In the genomic region with DNA sequence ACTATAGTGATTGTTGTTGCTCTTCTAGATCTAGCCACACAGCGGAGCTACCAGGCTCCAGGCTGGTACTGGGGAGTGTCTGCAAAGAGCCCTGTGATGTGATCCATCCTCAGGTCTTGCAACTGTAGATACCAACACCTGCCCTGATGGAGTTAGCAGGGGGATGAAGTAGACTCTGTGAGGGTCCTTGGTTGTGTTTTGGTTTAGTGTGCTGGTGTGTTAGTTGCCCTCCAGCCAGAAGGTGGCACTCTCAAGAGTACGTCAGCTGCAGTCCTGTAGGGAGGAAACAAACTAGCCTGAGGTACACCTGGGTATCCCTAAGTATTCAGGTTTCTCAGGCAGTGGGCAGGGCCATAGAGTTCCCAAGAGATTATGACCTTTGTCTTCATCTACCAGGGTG, we compare ENCODE assay signal across 2 cellular contexts.
TF ChIP-seq lines count a peak whose summit lies in the region.

No MANE protein-coding gene starts in this region.

TF ChIP-seq in HCT116, 20 proteins besides CTCF, POLR2A, EP300 and RAD21 (continued from another document):
- TF ChIP-seq, protein P1, sequence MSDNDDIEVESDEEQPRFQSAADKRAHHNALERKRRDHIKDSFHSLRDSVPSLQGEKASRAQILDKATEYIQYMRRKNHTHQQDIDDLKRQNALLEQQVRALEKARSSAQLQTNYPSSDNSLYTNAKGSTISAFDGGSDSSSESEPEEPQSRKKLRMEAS (IDR thresholded peaks at IDR 0.05) = no peak
- TF ChIP-seq EZH2phosphoT487 (IDR thresholded peaks at IDR 0.05; ENCODE audit: borderline replicate concordance) (no peak), POLR2AphosphoS5 (IDR thresholded peaks at IDR 0.05; ENCODE audit: low read depth, low read length) (no peak), CBX3 (IDR thresholded peaks at IDR 0.05; ENCODE audit: low read depth) (no peak), YY1 (IDR thresholded peaks at IDR 0.05; ENCODE audit: extremely low read depth, insufficient replicate concordance, low read depth, low read length) (no peak), JUND (IDR thresholded peaks at IDR 0.05) (no peak), ELF1 (IDR thresholded peaks at IDR 0.05; ENCODE audit: borderline replicate concordance, low read depth) (no peak), ZFX (IDR thresholded peaks at IDR 0.05) (no peak), TCF7L2 (IDR thresholded peaks at IDR 0.05; ENCODE audit: borderline replicate concordance, extremely low read depth, insufficient read depth, insufficient read length) (no peak), EZH2 (IDR thresholded peaks at IDR 0.05) (no peak), SRF (IDR thresholded peaks at IDR 0.05; ENCODE audit: low read depth) (no peak)
- TF ChIP-seq, protein P2, sequence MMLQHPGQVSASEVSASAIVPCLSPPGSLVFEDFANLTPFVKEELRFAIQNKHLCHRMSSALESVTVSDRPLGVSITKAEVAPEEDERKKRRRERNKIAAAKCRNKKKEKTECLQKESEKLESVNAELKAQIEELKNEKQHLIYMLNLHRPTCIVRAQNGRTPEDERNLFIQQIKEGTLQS (IDR thresholded peaks at IDR 0.05) = no peak
- TF ChIP-seq, protein P3, sequence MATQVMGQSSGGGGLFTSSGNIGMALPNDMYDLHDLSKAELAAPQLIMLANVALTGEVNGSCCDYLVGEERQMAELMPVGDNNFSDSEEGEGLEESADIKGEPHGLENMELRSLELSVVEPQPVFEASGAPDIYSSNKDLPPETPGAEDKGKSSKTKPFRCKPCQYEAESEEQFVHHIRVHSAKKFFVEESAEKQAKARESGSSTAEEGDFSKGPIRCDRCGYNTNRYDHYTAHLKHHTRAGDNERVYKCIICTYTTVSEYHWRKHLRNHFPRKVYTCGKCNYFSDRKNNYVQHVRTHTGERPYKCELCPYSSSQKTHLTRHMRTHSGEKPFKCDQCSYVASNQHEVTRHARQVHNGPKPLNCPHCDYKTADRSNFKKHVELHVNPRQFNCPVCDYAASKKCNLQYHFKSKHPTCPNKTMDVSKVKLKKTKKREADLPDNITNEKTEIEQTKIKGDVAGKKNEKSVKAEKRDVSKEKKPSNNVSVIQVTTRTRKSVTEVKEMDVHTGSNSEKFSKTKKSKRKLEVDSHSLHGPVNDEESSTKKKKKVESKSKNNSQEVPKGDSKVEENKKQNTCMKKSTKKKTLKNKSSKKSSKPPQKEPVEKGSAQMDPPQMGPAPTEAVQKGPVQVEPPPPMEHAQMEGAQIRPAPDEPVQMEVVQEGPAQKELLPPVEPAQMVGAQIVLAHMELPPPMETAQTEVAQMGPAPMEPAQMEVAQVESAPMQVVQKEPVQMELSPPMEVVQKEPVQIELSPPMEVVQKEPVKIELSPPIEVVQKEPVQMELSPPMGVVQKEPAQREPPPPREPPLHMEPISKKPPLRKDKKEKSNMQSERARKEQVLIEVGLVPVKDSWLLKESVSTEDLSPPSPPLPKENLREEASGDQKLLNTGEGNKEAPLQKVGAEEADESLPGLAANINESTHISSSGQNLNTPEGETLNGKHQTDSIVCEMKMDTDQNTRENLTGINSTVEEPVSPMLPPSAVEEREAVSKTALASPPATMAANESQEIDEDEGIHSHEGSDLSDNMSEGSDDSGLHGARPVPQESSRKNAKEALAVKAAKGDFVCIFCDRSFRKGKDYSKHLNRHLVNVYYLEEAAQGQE (IDR thresholded peaks at IDR 0.05; ENCODE audit: low read depth) = no peak

TF ChIP-seq in WTC11, 78 proteins besides CTCF, POLR2A, EP300 and RAD21 (continued from another document):
- TF ChIP-seq, protein P4, sequence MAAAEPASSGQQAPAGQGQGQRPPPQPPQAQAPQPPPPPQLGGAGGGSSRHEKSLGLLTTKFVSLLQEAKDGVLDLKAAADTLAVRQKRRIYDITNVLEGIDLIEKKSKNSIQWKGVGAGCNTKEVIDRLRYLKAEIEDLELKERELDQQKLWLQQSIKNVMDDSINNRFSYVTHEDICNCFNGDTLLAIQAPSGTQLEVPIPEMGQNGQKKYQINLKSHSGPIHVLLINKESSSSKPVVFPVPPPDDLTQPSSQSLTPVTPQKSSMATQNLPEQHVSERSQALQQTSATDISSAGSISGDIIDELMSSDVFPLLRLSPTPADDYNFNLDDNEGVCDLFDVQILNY (CRISPR knock-in tag; IDR thresholded peaks at IDR 0.05) = no peak
- TF ChIP-seq ZNF219 (CRISPR knock-in tag; IDR thresholded peaks at IDR 0.05; ENCODE audit: borderline replicate concordance) (no peak), MXD4 (CRISPR knock-in tag; IDR thresholded peaks at IDR 0.05; ENCODE audit: borderline replicate concordance) (no peak), ELF4 (CRISPR knock-in tag; IDR thresholded peaks at IDR 0.05; ENCODE audit: low read depth) (no peak)
- TF ChIP-seq, protein P5, sequence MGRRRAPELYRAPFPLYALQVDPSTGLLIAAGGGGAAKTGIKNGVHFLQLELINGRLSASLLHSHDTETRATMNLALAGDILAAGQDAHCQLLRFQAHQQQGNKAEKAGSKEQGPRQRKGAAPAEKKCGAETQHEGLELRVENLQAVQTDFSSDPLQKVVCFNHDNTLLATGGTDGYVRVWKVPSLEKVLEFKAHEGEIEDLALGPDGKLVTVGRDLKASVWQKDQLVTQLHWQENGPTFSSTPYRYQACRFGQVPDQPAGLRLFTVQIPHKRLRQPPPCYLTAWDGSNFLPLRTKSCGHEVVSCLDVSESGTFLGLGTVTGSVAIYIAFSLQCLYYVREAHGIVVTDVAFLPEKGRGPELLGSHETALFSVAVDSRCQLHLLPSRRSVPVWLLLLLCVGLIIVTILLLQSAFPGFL (CRISPR knock-in tag; IDR thresholded peaks at IDR 0.05; ENCODE audit: borderline replicate concordance) = no peak
- TF ChIP-seq, protein P6, sequence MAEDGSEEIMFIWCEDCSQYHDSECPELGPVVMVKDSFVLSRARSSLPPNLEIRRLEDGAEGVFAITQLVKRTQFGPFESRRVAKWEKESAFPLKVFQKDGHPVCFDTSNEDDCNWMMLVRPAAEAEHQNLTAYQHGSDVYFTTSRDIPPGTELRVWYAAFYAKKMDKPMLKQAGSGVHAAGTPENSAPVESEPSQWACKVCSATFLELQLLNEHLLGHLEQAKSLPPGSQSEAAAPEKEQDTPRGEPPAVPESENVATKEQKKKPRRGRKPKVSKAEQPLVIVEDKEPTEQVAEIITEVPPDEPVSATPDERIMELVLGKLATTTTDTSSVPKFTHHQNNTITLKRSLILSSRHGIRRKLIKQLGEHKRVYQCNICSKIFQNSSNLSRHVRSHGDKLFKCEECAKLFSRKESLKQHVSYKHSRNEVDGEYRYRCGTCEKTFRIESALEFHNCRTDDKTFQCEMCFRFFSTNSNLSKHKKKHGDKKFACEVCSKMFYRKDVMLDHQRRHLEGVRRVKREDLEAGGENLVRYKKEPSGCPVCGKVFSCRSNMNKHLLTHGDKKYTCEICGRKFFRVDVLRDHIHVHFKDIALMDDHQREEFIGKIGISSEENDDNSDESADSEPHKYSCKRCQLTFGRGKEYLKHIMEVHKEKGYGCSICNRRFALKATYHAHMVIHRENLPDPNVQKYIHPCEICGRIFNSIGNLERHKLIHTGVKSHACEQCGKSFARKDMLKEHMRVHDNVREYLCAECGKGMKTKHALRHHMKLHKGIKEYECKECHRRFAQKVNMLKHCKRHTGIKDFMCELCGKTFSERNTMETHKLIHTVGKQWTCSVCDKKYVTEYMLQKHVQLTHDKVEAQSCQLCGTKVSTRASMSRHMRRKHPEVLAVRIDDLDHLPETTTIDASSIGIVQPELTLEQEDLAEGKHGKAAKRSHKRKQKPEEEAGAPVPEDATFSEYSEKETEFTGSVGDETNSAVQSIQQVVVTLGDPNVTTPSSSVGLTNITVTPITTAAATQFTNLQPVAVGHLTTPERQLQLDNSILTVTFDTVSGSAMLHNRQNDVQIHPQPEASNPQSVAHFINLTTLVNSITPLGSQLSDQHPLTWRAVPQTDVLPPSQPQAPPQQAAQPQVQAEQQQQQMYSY (CRISPR knock-in tag; IDR thresholded peaks at IDR 0.05) = no peak
- TF ChIP-seq, protein P7, sequence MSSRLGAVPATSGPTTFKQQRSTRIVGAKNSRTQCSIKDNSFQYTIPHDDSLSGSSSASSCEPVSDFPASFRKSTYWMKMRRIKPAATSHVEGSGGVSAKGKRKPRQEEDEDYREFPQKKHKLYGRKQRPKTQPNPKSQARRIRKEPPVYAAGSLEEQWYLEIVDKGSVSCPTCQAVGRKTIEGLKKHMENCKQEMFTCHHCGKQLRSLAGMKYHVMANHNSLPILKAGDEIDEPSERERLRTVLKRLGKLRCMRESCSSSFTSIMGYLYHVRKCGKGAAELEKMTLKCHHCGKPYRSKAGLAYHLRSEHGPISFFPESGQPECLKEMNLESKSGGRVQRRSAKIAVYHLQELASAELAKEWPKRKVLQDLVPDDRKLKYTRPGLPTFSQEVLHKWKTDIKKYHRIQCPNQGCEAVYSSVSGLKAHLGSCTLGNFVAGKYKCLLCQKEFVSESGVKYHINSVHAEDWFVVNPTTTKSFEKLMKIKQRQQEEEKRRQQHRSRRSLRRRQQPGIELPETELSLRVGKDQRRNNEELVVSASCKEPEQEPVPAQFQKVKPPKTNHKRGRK (CRISPR knock-in tag; IDR thresholded peaks at IDR 0.05; ENCODE audit: borderline replicate concordance) = no peak
